9 cellular contexts compared by ENCODE assay signal in the genomic region with DNA sequence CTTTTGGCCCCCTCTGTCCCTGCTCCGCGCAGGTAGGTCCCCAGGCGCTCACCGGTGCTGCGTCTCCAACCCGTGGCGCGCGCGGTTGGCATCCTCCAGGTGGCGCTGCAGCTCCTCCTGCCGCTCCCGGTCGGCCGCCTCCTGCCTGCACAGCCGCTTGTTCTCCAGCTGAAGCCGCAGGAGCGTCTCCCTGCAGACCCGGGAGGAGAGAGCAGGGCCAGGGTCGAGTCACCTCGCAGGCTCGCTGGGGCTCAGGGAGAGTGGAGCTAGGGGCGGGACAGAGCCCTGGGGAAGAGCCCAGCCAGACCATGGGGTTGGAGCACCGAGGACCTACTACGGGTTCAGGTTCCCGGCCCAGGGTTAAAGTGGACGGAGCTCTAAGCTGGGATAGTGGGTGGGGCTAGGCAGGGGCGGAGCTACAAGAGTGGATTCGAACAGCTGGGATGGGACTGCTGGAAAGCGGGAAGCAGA. TPM values are rescaled to one million over a fixed set of nuclear protein-coding genes. Genes with fewer than 3 reads are reported as not detected.
A peak's percentile ranks its signal among the peaks of the same experiment; 100 is the strongest.
DNase-seq lines count a peak whose midpoint lies in the region; ATAC-seq, FAIRE-seq and TF ChIP-seq lines count a peak whose summit lies in the region.
"Had no signal": no experiment of that assay in that cellular context is flagged by ENCODE, and none has a peak within 500 bp of the region (broad histone marks: within the 10 kb centered on the region; RNA-seq: fewer than 3 reads in every experiment).

No MANE protein-coding gene starts in this region.

- DNase-seq in GM06990 (ENCODE audit: extremely low read depth, insufficient read length) = peak; percentile 80
- peak; percentile 88 for DNase-seq in endothelial cell of umbilical vein (ENCODE audit: low read depth, low spot score)
- DNase-seq in thoracic aorta (ENCODE audit: low spot score) = no peak

- H3K27ac ChIP-seq in endothelial cell of umbilical vein (ENCODE audit: insufficient read depth, low read depth, low read length) (no peak overlapping the region), mucosa of rectum (ENCODE audit: low read depth in 2 of 2, low read length in 2 of 2) (peak overlapping the region; percentile 41 to 75), thoracic aorta (no peak overlapping the region)

- CTCF ChIA-PET in endothelial cell of umbilical vein (lab: Charles Lee) = interaction anchor here (0.6 to 12.6 kb wide), 27 partner anchors 9 to 116 kb away, joined by 3 to 524 read pairs (median 6); a partner anchor contains a TSS

- H2AFZ ChIP-seq in endothelial cell of umbilical vein (ENCODE audit: low read depth, low read length) = no peak overlapping the region

- H3K79me2 ChIP-seq in endothelial cell of umbilical vein (ENCODE audit: control insufficient read depth, insufficient read depth, low read length) = no peaks in the 10 kb centered on the region

- no peaks in the 10 kb centered on the region for H3K9me1 ChIP-seq in endothelial cell of umbilical vein (replicated peaks; ENCODE audit: control insufficient read depth, extremely low read depth, insufficient read depth, low read length)

- ATAC-seq in thoracic aorta (ENCODE audit: insufficient number of reproducible peaks, low FRiP score, low read depth) (no peak), GM18502 (IDR thresholded peaks at IDR 0.05; ENCODE audit: poor library complexity, unreplicated experiment) (no peak), GM21515 (IDR thresholded peaks at IDR 0.05; ENCODE audit: unreplicated experiment) (no peak)

- no peaks in the 10 kb centered on the region for H3K4me1 ChIP-seq in endothelial cell of umbilical vein (ENCODE audit: control insufficient read depth, extremely low read depth, insufficient read depth, low read length)
- peaks cover 3 to 15% of the 10 kb centered on the region in 2 donors for H3K4me1 ChIP-seq in mucosa of rectum (ENCODE audit: control insufficient read depth in 2 of 2, insufficient read depth in 2 of 2, low read length in 2 of 2)
- peaks cover 0 to under 1% of the 10 kb centered on the region in 2 donors for H3K4me1 ChIP-seq in thoracic aorta (ENCODE audit: control insufficient read depth in 1 of 2, low read depth in 2 of 2)

- no TSS peak for BruUV-seq in endothelial cell of umbilical vein (replicated peaks; lab: Mats Ljungman, UMichigan)

- no peak for FAIRE-seq in endothelial cell of umbilical vein (lab: Jason Lieb, UNC)
- FAIRE-seq: colon had no signal

- intact Hi-C loops in endothelial cell of umbilical vein (cut with micrococcal nuclease) = loop anchor here (1.0 kb wide), 2 partner anchors 30 to 81 kb away; no protein-coding TSS in a partner anchor

- H3K36me3 ChIP-seq in GM06990 (ENCODE audit: control insufficient read depth, insufficient read depth, low read length) = no peaks in the 10 kb centered on the region; the same call in 1 of the 2 replicates
- H3K36me3 ChIP-seq in endothelial cell of umbilical vein (ENCODE audit: control insufficient read depth in 2 of 2, extremely low read depth in 1 of 2, insufficient read depth in 2 of 2, low read length in 2 of 2) = no peaks in the 10 kb centered on the region
- peaks cover 16 to 23% of the 10 kb centered on the region in 2 donors for H3K36me3 ChIP-seq in mucosa of rectum (ENCODE audit: control insufficient read depth in 2 of 2, insufficient read depth in 2 of 2, low read length in 2 of 2)
- peaks cover 22% of the 10 kb centered on the region for H3K36me3 ChIP-seq in thoracic aorta

- H3K9me3 ChIP-seq in endothelial cell of umbilical vein (replicated peaks; ENCODE audit: control insufficient read depth, insufficient read depth, low read length) (no peaks in the 10 kb centered on the region), mucosa of rectum (ENCODE audit: control insufficient read depth in 2 of 2, low read length in 2 of 2) (no peaks in the 10 kb centered on the region), thoracic aorta (no peaks in the 10 kb centered on the region)

- H3K9ac ChIP-seq in endothelial cell of umbilical vein (replicated peaks; ENCODE audit: extremely low read depth, insufficient read depth, low read length) (no peak overlapping the region), mucosa of rectum (ENCODE audit: low read depth in 1 of 2, low read length in 2 of 2) (peak overlapping the region in 1 of 2 donors; percentile 47)

- POLR2A ChIA-PET in endothelial cell of umbilical vein (lab: Charles Lee) = interaction anchor here (0.5 to 1.2 kb wide), 4 partner anchors 10 to 32 kb away, joined by 4 to 13 read pairs (median 4); a partner anchor contains a TSS

- no peak overlapping the region for H3K4me2 ChIP-seq in endothelial cell of umbilical vein (ENCODE audit: insufficient read depth, low read length)

- H3K4me3 ChIP-seq in GM06990 (replicated peaks; ENCODE audit: low read depth, low read length) = peak overlapping the region; percentile 43
- peak overlapping the region; percentile 51 for H3K4me3 ChIP-seq in WI38 (ENCODE audit: low read depth, low read length)
- H3K4me3 ChIP-seq in endothelial cell of umbilical vein (replicated peaks in 1 of 3; ENCODE audit: insufficient read depth in 1 of 3, low read depth in 1 of 3, low read length in 3 of 3) = peak overlapping the region in 2 of 3 experiments; percentile 34 to 44
- H3K4me3 ChIP-seq in mucosa of rectum (ENCODE audit: low read length in 2 of 2) = peak overlapping the region; percentile 52 to 68
- peak overlapping the region; percentile 66 for H3K4me3 ChIP-seq in thoracic aorta

- dilution Hi-C loops in endothelial cell of umbilical vein (cut with MboI; ENCODE audit: extremely low pct_ligation_motif_present, low sequenced_read_pairs) = no loop called here

- no peaks in the 10 kb centered on the region for H4K20me1 ChIP-seq in endothelial cell of umbilical vein (replicated peaks; ENCODE audit: control insufficient read depth, extremely low read depth, insufficient read depth, low read length)

- TF ChIP-seq POLR2A in endothelial cell of umbilical vein (IDR thresholded peaks at IDR 0.05; ENCODE audit: low read depth, low read length) = no peak

- no peaks in the 10 kb centered on the region for H3K27me3 ChIP-seq in GM06990 (replicated peaks; ENCODE audit: control insufficient read depth, insufficient read depth, low read length)
- H3K27me3 ChIP-seq in endothelial cell of umbilical vein (ENCODE audit: control insufficient read depth in 2 of 2, insufficient read depth in 2 of 2, low read length in 2 of 2) = no peaks in the 10 kb centered on the region
- H3K27me3 ChIP-seq in mucosa of rectum (ENCODE audit: control insufficient read depth in 2 of 2, insufficient read depth in 2 of 2, low read length in 2 of 2) = no peaks in the 10 kb centered on the region
- no peaks in the 10 kb centered on the region for H3K27me3 ChIP-seq in thoracic aorta (replicated peaks; ENCODE audit: insufficient read depth)

- TF ChIP-seq CTCF in GM06990 (IDR thresholded peaks at IDR 0.05; ENCODE audit: insufficient read depth, low read length, poor library complexity, severe bottlenecking) (peak; percentile 89), LNCAP (IDR thresholded peaks at IDR 0.05) (peak; percentile 76), WI38 (IDR thresholded peaks at IDR 0.05; ENCODE audit: low read depth, low read length) (peak; percentile 45), endothelial cell of umbilical vein (IDR thresholded peaks at IDR 0.05; ENCODE audit: extremely low read depth in 1 of 2, insufficient read depth in 1 of 2, low read depth in 1 of 2, low read length in 2 of 2) (peak; percentile 32 to 95), thoracic aorta (IDR thresholded peaks at IDR 0.05) (peak; percentile 73)

RNA-seq across cellular contexts. Expression of a gene that starts 9.3 kb away (rescaled TPM):
- total RNA-seq in endothelial cell of umbilical vein = 17.3 and 20.0 TPM in 2 replicates
- 7.6 and 8.0 TPM in 2 replicates for polyA plus RNA-seq in endothelial cell of umbilical vein
- polyA plus RNA-seq in endothelial cell of umbilical vein (2011; cell fraction: cytosol; rRNA removed) = 4.0 and 4.8 TPM in 2 replicates
- 49.2 and 50.7 TPM in 2 replicates for polyA plus RNA-seq in endothelial cell of umbilical vein (2011; cell fraction: nucleus; rRNA removed)
- polyA plus RNA-seq in endothelial cell of umbilical vein (2012) = 9.4 and 14.5 TPM in 2 replicates
- 11.5 and 14.9 TPM in 2 replicates for polyA minus RNA-seq in endothelial cell of umbilical vein
- 5.0 TPM for polyA minus RNA-seq in endothelial cell of umbilical vein (2011; cell fraction: cytosol; rRNA and poly(A)+ RNA removed)
- polyA minus RNA-seq in endothelial cell of umbilical vein (2011; cell fraction: nucleus; rRNA and poly(A)+ RNA removed) = 15.1 and 18.5 TPM in 2 replicates
- 100 to 1,000 TPM in 1 of 2 donors, 10 to 100 TPM in 1; 22.6 to 102 TPM for total RNA-seq in thoracic aorta

RNA-seq across cellular contexts. Expression of a gene that starts 14.5 kb away (rescaled TPM):
- total RNA-seq in endothelial cell of umbilical vein (not detected in 2 replicates), thoracic aorta (not detected)
- polyA plus RNA-seq in endothelial cell of umbilical vein = not detected in 2 replicates
- not detected in 2 replicates for polyA plus RNA-seq in endothelial cell of umbilical vein (2011; cell fraction: cytosol; rRNA removed)
- not detected in 2 replicates for polyA plus RNA-seq in endothelial cell of umbilical vein (2011; cell fraction: nucleus; rRNA removed)
- 0.11 TPM in 1 of 2 replicates, not detected in the other for polyA plus RNA-seq in endothelial cell of umbilical vein (2012)
- polyA minus RNA-seq in endothelial cell of umbilical vein = not detected in 2 replicates
- polyA minus RNA-seq in endothelial cell of umbilical vein (2011; cell fraction: cytosol; rRNA and poly(A)+ RNA removed) = not detected
- polyA minus RNA-seq in endothelial cell of umbilical vein (2011; cell fraction: nucleus; rRNA and poly(A)+ RNA removed) = not detected in 2 replicates

RNA-seq across cellular contexts. Expression of a gene that starts 25.2 kb away (rescaled TPM):
- 22.8 and 31.6 TPM in 2 replicates for total RNA-seq in endothelial cell of umbilical vein
- polyA plus RNA-seq in endothelial cell of umbilical vein = 72.9 and 74.4 TPM in 2 replicates
- polyA plus RNA-seq in endothelial cell of umbilical vein (2011; cell fraction: cytosol; rRNA removed) = 26.6 and 63.6 TPM in 2 replicates
- polyA plus RNA-seq in endothelial cell of umbilical vein (2011; cell fraction: nucleus; rRNA removed) = 92.2 and 120 TPM in 2 replicates
- polyA plus RNA-seq in endothelial cell of umbilical vein (2012) = 11.7 and 24.3 TPM in 2 replicates
- 12.4 and 15.3 TPM in 2 replicates for polyA minus RNA-seq in endothelial cell of umbilical vein
- polyA minus RNA-seq in endothelial cell of umbilical vein (2011; cell fraction: cytosol; rRNA and poly(A)+ RNA removed) = 126 TPM
- polyA minus RNA-seq in endothelial cell of umbilical vein (2011; cell fraction: nucleus; rRNA and poly(A)+ RNA removed) = 21.6 and 61.5 TPM in 2 replicates
- 1,000 to 10,000 TPM in 1 of 2 donors, 100 to 1,000 TPM in 1; 698 to 2,087 TPM for total RNA-seq in thoracic aorta

RNA-seq across cellular contexts. Expression of a gene that starts 28.8 kb away (rescaled TPM):
- total RNA-seq in endothelial cell of umbilical vein = 74.8 and 77.0 TPM in 2 replicates
- 197 and 217 TPM in 2 replicates for polyA plus RNA-seq in endothelial cell of umbilical vein
- 198 and 202 TPM in 2 replicates for polyA plus RNA-seq in endothelial cell of umbilical vein (2011; cell fraction: cytosol; rRNA removed)
- 117 and 122 TPM in 2 replicates for polyA plus RNA-seq in endothelial cell of umbilical vein (2011; cell fraction: nucleus; rRNA removed)
- polyA plus RNA-seq in endothelial cell of umbilical vein (2012) = 120 and 122 TPM in 2 replicates
- polyA minus RNA-seq in endothelial cell of umbilical vein = 102 and 109 TPM in 2 replicates
- polyA minus RNA-seq in endothelial cell of umbilical vein (2011; cell fraction: cytosol; rRNA and poly(A)+ RNA removed) = 62.0 TPM
- polyA minus RNA-seq in endothelial cell of umbilical vein (2011; cell fraction: nucleus; rRNA and poly(A)+ RNA removed) = 15.6 and 27.7 TPM in 2 replicates
- total RNA-seq in thoracic aorta = 10 to 100 TPM; 30.7 to 50.0 TPM

RNA-seq across cellular contexts. Expression of a gene that starts 31.6 kb away (rescaled TPM):
- 208 and 213 TPM in 2 replicates for total RNA-seq in endothelial cell of umbilical vein
- polyA plus RNA-seq in endothelial cell of umbilical vein = 240 and 263 TPM in 2 replicates
- polyA plus RNA-seq in endothelial cell of umbilical vein (2011; cell fraction: cytosol; rRNA removed) = 229 and 274 TPM in 2 replicates
- polyA plus RNA-seq in endothelial cell of umbilical vein (2011; cell fraction: nucleus; rRNA removed) = 139 and 163 TPM in 2 replicates
- 252 and 266 TPM in 2 replicates for polyA plus RNA-seq in endothelial cell of umbilical vein (2012)
- 64.0 and 65.3 TPM in 2 replicates for polyA minus RNA-seq in endothelial cell of umbilical vein
- polyA minus RNA-seq in endothelial cell of umbilical vein (2011; cell fraction: cytosol; rRNA and poly(A)+ RNA removed) = 65.3 TPM
- 22.7 and 27.4 TPM in 2 replicates for polyA minus RNA-seq in endothelial cell of umbilical vein (2011; cell fraction: nucleus; rRNA and poly(A)+ RNA removed)
- total RNA-seq in thoracic aorta = 100 to 1,000 TPM; 252 to 308 TPM

Comparison
In these comparisons a context has a peak if more than half of its experiments do, and no peak if none do; other contexts are left out.
1. H3K27ac ChIP-seq: peak in mucosa of rectum (2 of 2); none in endothelial cell of umbilical vein (single experiment) and thoracic aorta (0 of 2).
2. RNA of a gene that starts 25.2 kb away (total RNA-seq): 698 to 2,087 TPM in thoracic aorta; 22.8 to 31.6 TPM in endothelial cell of umbilical vein; every median in the first group is over 10 times any median in the second.
3. Peak in every context shown above with its lines, with median percentiles within 50 percentile points of each other: H3K4me3 ChIP-seq and CTCF ChIP-seq.